In genomic region chr4:168451331-168451730, GRCh38 we compare ENCODE assay signal across 11 cellular contexts. TPM values are rescaled to one million over a fixed set of nuclear protein-coding genes. Genes with fewer than 3 reads are reported as not detected.
DNase-seq lines count a peak whose midpoint lies in the region; ATAC-seq and TF ChIP-seq lines count a peak whose summit lies in the region.
"Had no signal": no experiment of that assay in that cellular context is flagged by ENCODE, and none has a peak within 500 bp of the region (broad histone marks: within the 10 kb centered on the region; RNA-seq: fewer than 3 reads in every experiment).

No MANE protein-coding gene starts in this region.

- no peak for TF ChIP-seq POLR2A in gastrocnemius medialis (IDR thresholded peaks at IDR 0.05)

- DNase-seq in RPMI7951 (ENCODE audit: low read depth) (peak; percentile 9), gastrocnemius medialis (no peak), mucosa of descending colon (no peak), glomerular visceral epithelial cell (ENCODE audit: extremely low spot score) (no peak)
- DNase-seq: NCI-H446 treated with DMSO at 0.1 percent for 48 hours, stomach had no signal

- TF ChIP-seq CTCF in gastrocnemius medialis (IDR thresholded peaks at IDR 0.05 in 4 of 5, conservative IDR thresholded peaks at IDR 0.05 in 1 of 5) (no peak), mucosa of descending colon (IDR thresholded peaks at IDR 0.05) (no peak)

- in situ Hi-C loops in gastrocnemius medialis (cut with MboI; ENCODE audit: low sequenced_read_pairs in 4 of 4) = no loop called here

- H3K4me3 ChIP-seq in mesodermal cell (ENCODE audit: extremely low read depth, insufficient read depth, low read length, poor library complexity, severe bottlenecking) = no peak overlapping the region
- no peak overlapping the region for H3K4me3 ChIP-seq in gastrocnemius medialis
- H3K4me3 ChIP-seq in mucosa of descending colon = no peak overlapping the region
- H3K4me3 ChIP-seq: skin epidermis, stomach had no signal

- intact Hi-C loops in gastrocnemius medialis (cut with DNase I; ENCODE audit: low total_unique reads) = loop anchor here (10.0 kb wide), 1 partner anchor 137 kb away; the partner anchor contains the start of gene DDX60
- intact Hi-C loops in mucosa of descending colon (cut with DNase I, micrococcal nuclease) = no loop called here

- no peaks in the 10 kb centered on the region for H3K27me3 ChIP-seq in gastrocnemius medialis
- H3K27me3 ChIP-seq: stomach had no signal

- H3K4me1 ChIP-seq in mesodermal cell (ENCODE audit: control insufficient read depth, insufficient read depth, low read length, poor library complexity, severe bottlenecking) (peaks cover 16% of the 10 kb centered on the region), gastrocnemius medialis (no peaks in the 10 kb centered on the region), mucosa of descending colon (ENCODE audit: low read depth) (no peaks in the 10 kb centered on the region)

- WGBS in mesodermal cell (ENCODE audit: insufficient coverage in 2 of 2), 2 experiments = 89 to 93% methylated on average over 2 of the region's 2 CpGs

- H3K36me3 ChIP-seq in mesodermal cell (ENCODE audit: control insufficient read depth, insufficient read depth, low read length) = no peaks in the 10 kb centered on the region
- H3K36me3 ChIP-seq in gastrocnemius medialis = no peaks in the 10 kb centered on the region
- H3K36me3 ChIP-seq in mucosa of descending colon (ENCODE audit: low read depth) = no peaks in the 10 kb centered on the region

- ATAC-seq in GM18868 (IDR thresholded peaks at IDR 0.05; ENCODE audit: unreplicated experiment) (peak; percentile 7), HG02623 (IDR thresholded peaks at IDR 0.05; ENCODE audit: unreplicated experiment) (peak; percentile 11), gastrocnemius medialis (no peak), mucosa of descending colon (no peak)

- no peaks in the 10 kb centered on the region for H3K9me3 ChIP-seq in mesodermal cell (ENCODE audit: control insufficient read depth, low read length)
- no peaks in the 10 kb centered on the region for H3K9me3 ChIP-seq in gastrocnemius medialis
- no peaks in the 10 kb centered on the region for H3K9me3 ChIP-seq in mucosa of descending colon
- H3K9me3 ChIP-seq: stomach had no signal

- H3K27ac ChIP-seq in mesodermal cell (ENCODE audit: low read depth, low read length, severe bottlenecking) (peak overlapping the region; percentile 23), gastrocnemius medialis (no peak overlapping the region)
- H3K27ac ChIP-seq: stomach had no signal

RNA-seq across cellular contexts. Expression of gene DDX60L, which starts 29.0 kb away (rescaled TPM):
- 11.5 and 11.8 TPM in 2 replicates for total RNA-seq in RPMI7951 (2014; rRNA removed; shearing (Covaris generic))
- 0.52 TPM for polyA plus RNA-seq in mesodermal cell (2013, experiment 1 of 2)
- polyA plus RNA-seq in mesodermal cell (2013, experiment 2 of 2) = 1.6 TPM
- total RNA-seq in gastrocnemius medialis (1 to 10 TPM; 2.9 to 5.5 (median 3.4) TPM), mucosa of descending colon (10 to 100 TPM; 20.3 to 34.9 (median 32.1) TPM)
- total RNA-seq: G401 had no signal

RNA-seq across cellular contexts. Expression of gene PALLD, which starts 45.5 kb away (rescaled TPM):
- 40.0 and 44.5 TPM in 2 replicates for total RNA-seq in RPMI7951 (2014; rRNA removed; shearing (Covaris generic))
- 101 TPM for polyA plus RNA-seq in mesodermal cell (2013, experiment 1 of 2)
- 102 TPM for polyA plus RNA-seq in mesodermal cell (2013, experiment 2 of 2)
- 100 to 1,000 TPM; 165 to 439 (median 319) TPM for total RNA-seq in gastrocnemius medialis
- 100 to 1,000 TPM; 112 to 663 (median 150) TPM for total RNA-seq in mucosa of descending colon

Comparison
In these comparisons a context has a peak if more than half of its experiments do, and no peak if none do; other contexts are left out.
1. ATAC-seq: peak in GM18868 (single experiment) and HG02623 (single experiment); none in gastrocnemius medialis (0 of 2) and mucosa of descending colon (single experiment).